11 cellular contexts compared by ENCODE assay signal in genomic region chr17:7854078-7854777, GRCh38. TPM values are rescaled to one million over a fixed set of nuclear protein-coding genes. Genes with fewer than 3 reads are reported as not detected.
DNase-seq lines count a peak whose midpoint lies in the region; ATAC-seq and TF ChIP-seq lines count a peak whose summit lies in the region.
"Had no signal": no experiment of that assay in that cellular context is flagged by ENCODE, and none has a peak within 500 bp of the region (broad histone marks: within the 10 kb centered on the region; RNA-seq: fewer than 3 reads in every experiment).

No MANE protein-coding gene starts in this region.

- no peak overlapping the region for H4K12ac ChIP-seq in trophoblast cell (ENCODE audit: low read depth, low read length)

- no peak overlapping the region for H4K91ac ChIP-seq in trophoblast cell (ENCODE audit: low read depth, low read length)

- intact Hi-C loops in activated CD4-positive, alpha-beta memory T cell treated with anti-CD3 and anti-CD28 coated beads for 36 hours (cut with micrococcal nuclease), result loop anchor here (10.0 kb wide), 1 partner anchor 109 kb away; no protein-coding TSS in a partner anchor

- no peak overlapping the region for H2BK120ac ChIP-seq in trophoblast cell (ENCODE audit: insufficient read depth, low read length, poor library complexity)

- no peak overlapping the region for H3K14ac ChIP-seq in trophoblast cell (ENCODE audit: low read length)

- no peak overlapping the region for H2AK5ac ChIP-seq in trophoblast cell (ENCODE audit: low read length)

- peaks cover 33% of the 10 kb centered on the region for H3K4me1 Mint-ChIP-seq in activated CD4-positive, alpha-beta memory T cell treated with anti-CD3 and anti-CD28 coated beads, Interleukin-2, amount 10 ng/mL, durations not matched to agents 7 days and 5 days
- peaks cover 46% of the 10 kb centered on the region for H3K4me1 Mint-ChIP-seq in activated CD4-positive, alpha-beta memory T cell treated with anti-CD3 and anti-CD28 coated beads for 36 hours (ENCODE audit: low read depth)

- no peak overlapping the region for H3K9ac ChIP-seq in trophoblast cell (ENCODE audit: low read length)

- no peak for TF ChIP-seq CTCF in fibroblast of villous mesenchyme (IDR thresholded peaks at IDR 0.05; ENCODE audit: insufficient read depth, low read depth, low read length)
- no peak for TF ChIP-seq CTCF in foreskin keratinocyte (conservative IDR thresholded peaks at IDR 0.05)

- H2BK12ac ChIP-seq in trophoblast cell (ENCODE audit: low read length), result no peak overlapping the region

- peak overlapping the region; percentile 48 for H3K4me2 ChIP-seq in trophoblast cell (ENCODE audit: low read length)

- H2AFZ ChIP-seq in trophoblast cell (ENCODE audit: insufficient read depth, low read length, poor library complexity), result no peak overlapping the region

- H3K4me3 ChIP-seq in fibroblast of villous mesenchyme (ENCODE audit: low read depth, low read length) (peak overlapping the region; percentile 82), trophoblast cell (ENCODE audit: low read depth, low read length) (no peak overlapping the region)
- H3K4me3 ChIP-seq: body of pancreas, mucosa of descending colon had no signal

- no peaks in the 10 kb centered on the region for H3K27me3 Mint-ChIP-seq in activated CD4-positive, alpha-beta memory T cell treated with anti-CD3 and anti-CD28 coated beads, Interleukin-2, amount 10 ng/mL, durations not matched to agents 7 days and 5 days
- no peaks in the 10 kb centered on the region for H3K27me3 Mint-ChIP-seq in activated CD4-positive, alpha-beta memory T cell treated with anti-CD3 and anti-CD28 coated beads for 36 hours

- H3K4me1 ChIP-seq in trophoblast cell (ENCODE audit: control insufficient read depth in 1 of 2, insufficient read depth in 2 of 2, low read length in 2 of 2) (peaks cover 18 to 37% of the 10 kb centered on the region in 2 experiments), foreskin keratinocyte (no peaks in the 10 kb centered on the region)

- no peak overlapping the region for H3K27ac ChIP-seq in trophoblast cell (ENCODE audit: low read depth, low read length)
- no peak overlapping the region for H3K27ac ChIP-seq in foreskin keratinocyte

- H3K18ac ChIP-seq in trophoblast cell (ENCODE audit: low read length), result no peak overlapping the region

- no peak overlapping the region for H2BK5ac ChIP-seq in trophoblast cell (ENCODE audit: low read depth, low read length, poor library complexity)

- H3K79me2 ChIP-seq in trophoblast cell (ENCODE audit: control insufficient read depth, insufficient read depth, low read length, poor library complexity), result peaks cover 2% of the 10 kb centered on the region

- H3K79me1 ChIP-seq in trophoblast cell (ENCODE audit: low read length), result peaks cover 19% of the 10 kb centered on the region

- POLR2A ChIA-PET in activated CD4-positive, alpha-beta memory T cell treated with anti-CD3 and anti-CD28 coated beads, Interleukin-2, amount 10 ng/mL, durations not matched to agents 7 days and 5 days (lab: Charles Lee), result interaction anchor here (1.3 kb wide), 1 partner anchor 21 kb away, joined by 5 read pairs; no protein-coding TSS in a partner anchor
- POLR2A ChIA-PET in activated CD4-positive, alpha-beta memory T cell treated with anti-CD3 and anti-CD28 coated beads for 36 hours (lab: Charles Lee), result interaction anchor here (1.0 kb wide), 1 partner anchor 12 kb away, joined by 4 read pairs; no protein-coding TSS in a partner anchor

- CTCF ChIA-PET in activated CD4-positive, alpha-beta memory T cell treated with anti-CD3 and anti-CD28 coated beads, Interleukin-2, amount 10 ng/mL, durations not matched to agents 7 days and 5 days (lab: Charles Lee), result no interaction called here
- CTCF ChIA-PET in activated CD4-positive, alpha-beta memory T cell treated with anti-CD3 and anti-CD28 coated beads for 36 hours (lab: Charles Lee), result no interaction called here

- peak; percentile 16 for DNase-seq in activated CD4-positive, alpha-beta memory T cell treated with anti-CD3 and anti-CD28 coated beads, Interleukin-2, amount 10 ng/mL, durations not matched to agents 7 days and 5 days
- DNase-seq in activated CD4-positive, alpha-beta memory T cell treated with anti-CD3 and anti-CD28 coated beads for 36 hours, result no peak
- DNase-seq in fibroblast of villous mesenchyme (ENCODE audit: low read depth) (no peak), trophoblast cell (no peak), foreskin keratinocyte (no peak)
- DNase-seq: NCI-H2029, tibial artery had no signal

- H3K27me3 ChIP-seq in trophoblast cell (ENCODE audit: insufficient read depth, low read length) (no peaks in the 10 kb centered on the region), foreskin keratinocyte (no peaks in the 10 kb centered on the region)
- H3K27me3 ChIP-seq: body of pancreas, tibial artery had no signal

- H3K4me3 Mint-ChIP-seq in activated CD4-positive, alpha-beta memory T cell treated with anti-CD3 and anti-CD28 coated beads, Interleukin-2, amount 10 ng/mL, durations not matched to agents 7 days and 5 days, result no peak overlapping the region
- no peak overlapping the region for H3K4me3 Mint-ChIP-seq in activated CD4-positive, alpha-beta memory T cell treated with anti-CD3 and anti-CD28 coated beads for 36 hours

- H4K8ac ChIP-seq in trophoblast cell (ENCODE audit: low read depth, low read length), result no peak overlapping the region

- H3K27ac Mint-ChIP-seq in activated CD4-positive, alpha-beta memory T cell treated with anti-CD3 and anti-CD28 coated beads, Interleukin-2, amount 10 ng/mL, durations not matched to agents 7 days and 5 days, result no peak overlapping the region
- H3K27ac Mint-ChIP-seq in activated CD4-positive, alpha-beta memory T cell treated with anti-CD3 and anti-CD28 coated beads for 36 hours, result no peak overlapping the region

- no peak for ATAC-seq in GM19035 (IDR thresholded peaks at IDR 0.05; ENCODE audit: unreplicated experiment)
- ATAC-seq in foreskin keratinocyte, result no peak
- ATAC-seq: activated CD4-positive, CD25-positive, alpha-beta regulatory T cell treated with anti-CD3 and anti-CD28 coated beads, Interleukin-2, amount 50 U/mL, for 24 hours; body of pancreas; mucosa of descending colon had no signal

- no peak overlapping the region for H3K4ac ChIP-seq in trophoblast cell (ENCODE audit: low read depth, low read length)

- H3K36me3 Mint-ChIP-seq in activated CD4-positive, alpha-beta memory T cell treated with anti-CD3 and anti-CD28 coated beads, Interleukin-2, amount 10 ng/mL, durations not matched to agents 7 days and 5 days (ENCODE audit: low read depth), result peaks cover 6% of the 10 kb centered on the region
- peaks cover 35% of the 10 kb centered on the region for H3K36me3 Mint-ChIP-seq in activated CD4-positive, alpha-beta memory T cell treated with anti-CD3 and anti-CD28 coated beads for 36 hours

- no peaks in the 10 kb centered on the region for H3K9me3 Mint-ChIP-seq in activated CD4-positive, alpha-beta memory T cell treated with anti-CD3 and anti-CD28 coated beads, Interleukin-2, amount 10 ng/mL, durations not matched to agents 7 days and 5 days
- H3K9me3 Mint-ChIP-seq in activated CD4-positive, alpha-beta memory T cell treated with anti-CD3 and anti-CD28 coated beads for 36 hours, result no peaks in the 10 kb centered on the region

- H3K36me3 ChIP-seq in trophoblast cell (ENCODE audit: control insufficient read depth in 1 of 2, insufficient read depth in 2 of 2, low read length in 2 of 2), result peaks cover 48 to 52% of the 10 kb centered on the region in 2 experiments

- H3K23ac ChIP-seq in trophoblast cell (ENCODE audit: low read length), result no peak overlapping the region

- peaks cover 4% of the 10 kb centered on the region for H3K9me3 ChIP-seq in trophoblast cell (ENCODE audit: insufficient read depth, low read depth, low read length)
- H3K9me3 ChIP-seq: body of pancreas, mucosa of descending colon, tibial artery had no signal

- no CpG with 5 or more reads among the region's 31 CpGs for WGBS in trophoblast cell (ENCODE audit: extremely low coverage, insufficient coverage, insufficient read length)

RNA-seq across cellular contexts. Expression of gene TMEM88, which starts 0.6 kb away (rescaled TPM):
- 1 to 10 TPM in 1 of 2 experiments, under 1 TPM in 1; 0.78 to 1.5 TPM for total RNA-seq in activated CD4-positive, alpha-beta memory T cell treated with anti-CD3 and anti-CD28 coated beads, Interleukin-2, amount 10 ng/mL, durations not matched to agents 7 days and 5 days
- 1 to 10 TPM; 2.2 to 2.4 TPM for total RNA-seq in activated CD4-positive, alpha-beta memory T cell treated with anti-CD3 and anti-CD28 coated beads for 36 hours
- total RNA-seq in fibroblast of villous mesenchyme, result 0.43 and 1.3 TPM in 2 replicates
- polyA plus RNA-seq in trophoblast cell (2013), result 23.8 and 25.6 TPM in 2 replicates
- 0.58 and 0.67 TPM in 2 replicates for total RNA-seq in foreskin keratinocyte
- polyA plus RNA-seq in foreskin keratinocyte, result 0.65 and 1.3 TPM in 2 replicates

RNA-seq across cellular contexts. Expression of gene NAA38, which starts 3.1 kb away (rescaled TPM):
- 10 to 100 TPM; 69.8 to 76.9 TPM for total RNA-seq in activated CD4-positive, alpha-beta memory T cell treated with anti-CD3 and anti-CD28 coated beads, Interleukin-2, amount 10 ng/mL, durations not matched to agents 7 days and 5 days
- 10 to 100 TPM; 68.2 to 74.7 TPM for total RNA-seq in activated CD4-positive, alpha-beta memory T cell treated with anti-CD3 and anti-CD28 coated beads for 36 hours
- total RNA-seq in fibroblast of villous mesenchyme (55.3 and 73.1 TPM in 2 replicates), foreskin keratinocyte (119 and 136 TPM in 2 replicates)
- 73.2 and 77.1 TPM in 2 replicates for polyA plus RNA-seq in trophoblast cell (2013)
- polyA plus RNA-seq in foreskin keratinocyte, result 143 and 146 TPM in 2 replicates

RNA-seq across cellular contexts. Expression of gene CYB5D1, which starts 3.6 kb away (rescaled TPM):
- 1 to 10 TPM; 5.3 to 7.5 TPM for total RNA-seq in activated CD4-positive, alpha-beta memory T cell treated with anti-CD3 and anti-CD28 coated beads, Interleukin-2, amount 10 ng/mL, durations not matched to agents 7 days and 5 days
- total RNA-seq in activated CD4-positive, alpha-beta memory T cell treated with anti-CD3 and anti-CD28 coated beads for 36 hours, result 1 to 10 TPM; 6.0 to 6.9 TPM
- 6.4 and 11.2 TPM in 2 replicates for total RNA-seq in fibroblast of villous mesenchyme
- 5.2 and 5.7 TPM in 2 replicates for polyA plus RNA-seq in trophoblast cell (2013)
- total RNA-seq in foreskin keratinocyte, result 8.9 and 10.2 TPM in 2 replicates
- polyA plus RNA-seq in foreskin keratinocyte, result 4.8 and 6.6 TPM in 2 replicates

RNA-seq across cellular contexts. Expression of gene KDM6B, which starts 20.2 kb away (rescaled TPM):
- 10 to 100 TPM; 20.9 to 23.7 TPM for total RNA-seq in activated CD4-positive, alpha-beta memory T cell treated with anti-CD3 and anti-CD28 coated beads, Interleukin-2, amount 10 ng/mL, durations not matched to agents 7 days and 5 days
- total RNA-seq in activated CD4-positive, alpha-beta memory T cell treated with anti-CD3 and anti-CD28 coated beads for 36 hours, result 10 to 100 TPM; 44.1 to 49.6 TPM
- total RNA-seq in fibroblast of villous mesenchyme (3.0 and 5.8 TPM in 2 replicates), foreskin keratinocyte (4.5 and 6.4 TPM in 2 replicates)
- polyA plus RNA-seq in trophoblast cell (2013), result 34.8 and 36.0 TPM in 2 replicates
- polyA plus RNA-seq in foreskin keratinocyte, result 2.4 and 2.6 TPM in 2 replicates

RNA-seq across cellular contexts. Expression of gene CHD3, which starts 34.4 kb away (rescaled TPM):
- 100 to 1,000 TPM; 127 to 131 TPM for total RNA-seq in activated CD4-positive, alpha-beta memory T cell treated with anti-CD3 and anti-CD28 coated beads, Interleukin-2, amount 10 ng/mL, durations not matched to agents 7 days and 5 days
- total RNA-seq in activated CD4-positive, alpha-beta memory T cell treated with anti-CD3 and anti-CD28 coated beads for 36 hours, result 100 to 1,000 TPM; 120 to 133 TPM
- total RNA-seq in fibroblast of villous mesenchyme (103 and 111 TPM in 2 replicates), foreskin keratinocyte (89.8 and 91.3 TPM in 2 replicates)
- 38.1 and 38.8 TPM in 2 replicates for polyA plus RNA-seq in trophoblast cell (2013)
- polyA plus RNA-seq in foreskin keratinocyte, result 66.8 and 76.4 TPM in 2 replicates
